ENCODE assay signal across 25 cellular contexts in genomic region chr18:45173799-45174519, GRCh38.
DNase-seq lines count a peak whose midpoint lies in the region; ATAC-seq, FAIRE-seq and TF ChIP-seq lines count a peak whose summit lies in the region.
"Had no signal": no experiment of that assay in that cellular context is flagged by ENCODE, and none has a peak within 500 bp of the region (broad histone marks: within the 10 kb centered on the region; RNA-seq: fewer than 3 reads in every experiment).

No MANE protein-coding gene starts in this region.

- H3K27me3 ChIP-seq in PC-9 (ENCODE audit: insufficient read depth, low read depth) (no peaks in the 10 kb centered on the region), left ventricle myocardium inferior (ENCODE audit: low read depth) (peaks cover 23% of the 10 kb centered on the region)
- H3K27me3 ChIP-seq: breast epithelium, foreskin keratinocyte had no signal

- H3K36me3 Mint-ChIP-seq in Calu3 (ENCODE audit: insufficient read depth, unreplicated experiment) = peaks cover 4% of the 10 kb centered on the region
- H3K36me3 Mint-ChIP-seq in WTC11 = no peaks in the 10 kb centered on the region

- BruUV-seq in Calu3 (replicated peaks; lab: Mats Ljungman, UMichigan) = no TSS peak
- BruUV-seq in PC-9 (replicated peaks; lab: Mats Ljungman, UMichigan) = no TSS peak

- H3F3A ChIP-seq in PC-9 (ENCODE audit: insufficient read depth, low read depth) = peaks cover 11% of the 10 kb centered on the region

- H3K4me3 ChIP-seq in PC-9 = no peak overlapping the region
- no peak overlapping the region for H3K4me3 ChIP-seq in left ventricle myocardium inferior
- H3K4me3 ChIP-seq: A549, breast epithelium had no signal

- H3K4me1 Mint-ChIP-seq in Calu3 (ENCODE audit: low read depth, unreplicated experiment) (peaks cover 71% of the 10 kb centered on the region), WTC11 (peaks cover 8% of the 10 kb centered on the region)
- H3K4me1 Mint-ChIP-seq: activated naive CD8-positive, alpha-beta T cell treated with anti-CD3 and anti-CD28 coated beads, Interleukin-2, amount 50 U/mL, for 24 hours; activated T-helper 17 cell treated with anti-CD3 and anti-CD28 coated beads, Interleukin-2, amount 50 U/mL, for 72 hours; neural crest cell had no signal

- H3K27me3 Mint-ChIP-seq in Calu3 (ENCODE audit: unreplicated experiment) = no peaks in the 10 kb centered on the region
- no peaks in the 10 kb centered on the region for H3K27me3 Mint-ChIP-seq in WTC11 (ENCODE audit: low read depth)
- H3K27me3 Mint-ChIP-seq: activated naive CD8-positive, alpha-beta T cell treated with anti-CD3 and anti-CD28 coated beads, Interleukin-2, amount 50 U/mL, for 24 hours had no signal

- H2AFZ ChIP-seq in PC-9 = peak overlapping the region; percentile 41; the same call in 1 of the 2 replicates

- H3K79me2 ChIP-seq in PC-9 (ENCODE audit: low read depth) = no peaks in the 10 kb centered on the region

- H3K27ac Mint-ChIP-seq in Calu3 (ENCODE audit: unreplicated experiment) (peak overlapping the region; percentile 57), WTC11 (no peak overlapping the region)
- H3K27ac Mint-ChIP-seq: activated naive CD8-positive, alpha-beta T cell treated with anti-CD3 and anti-CD28 coated beads, Interleukin-2, amount 50 U/mL, for 24 hours; activated T-helper 17 cell treated with anti-CD3 and anti-CD28 coated beads, Interleukin-2, amount 50 U/mL, for 72 hours had no signal

- DNase-seq in Calu3 (peak; percentile 36), GM19239 (ENCODE audit: insufficient read length, low spot score) (no peak), PC-9 (peak in 1 of 2 experiments; percentile 37), WTC11 (ENCODE audit: low spot score) (no peak), left ventricle myocardium inferior (no peak), omental fat pad (ENCODE audit: low spot score) (no peak)
- DNase-seq: activated CD4-positive, CD25-positive, alpha-beta regulatory T cell; activated naive CD8-positive, alpha-beta T cell treated with anti-CD3 and anti-CD28 coated beads, Interleukin-2, amount 50 U/mL, for 24 hours; C1 segment of cervical spinal cord; dermis blood vessel endothelial cell; DMS 273 treated with DMSO at 0.1 percent for 48 hours; foreskin keratinocyte; GDM1; NCI-H1417 treated with DMSO at 0.1 percent for 48 hours; NCI-H2171; NCI-H82; stimulated activated CD4-positive, alpha-beta T cell treated with anti-CD3 and anti-CD28 coated beads, Interleukin-12 subunit alpha, Interleukin-12 subunit beta, amount 100 ng/mL, for 4 hours had no signal

- no peak overlapping the region for H3K4me2 ChIP-seq in PC-9
- H3K4me2 ChIP-seq: A549 had no signal

- no peaks in the 10 kb centered on the region for H3K9me2 ChIP-seq in PC-9 (ENCODE audit: insufficient read depth)

- POLR2A ChIA-PET in PC-9 (lab: Charles Lee; ENCODE audit: unreplicated experiment) (no interaction called here), WTC11 (lab: Charles Lee) (no interaction called here)

- no peaks in the 10 kb centered on the region for H4K20me1 ChIP-seq in PC-9 (ENCODE audit: insufficient read depth)

- intact Hi-C loops in Calu3 (cut with micrococcal nuclease; ENCODE audit: unreplicated experiment) = no loop called here
- intact Hi-C loops in PC-9 (cut with micrococcal nuclease; ENCODE audit: unreplicated experiment) = no loop called here
- intact Hi-C loops in left ventricle myocardium inferior (cut with micrococcal nuclease) = no loop called here

- H3K9me3 Mint-ChIP-seq in Calu3 (ENCODE audit: low read depth, unreplicated experiment) (no peaks in the 10 kb centered on the region), WTC11 (no peaks in the 10 kb centered on the region)
- H3K9me3 Mint-ChIP-seq: activated naive CD8-positive, alpha-beta T cell treated with anti-CD3 and anti-CD28 coated beads, Interleukin-2, amount 50 U/mL, for 24 hours; neural crest cell had no signal

- no peak overlapping the region for H3K27ac ChIP-seq in PC-9
- H3K27ac ChIP-seq in left ventricle myocardium inferior (replicated peaks) = no peak overlapping the region
- H3K27ac ChIP-seq: A549, breast epithelium, foreskin keratinocyte had no signal

- ATAC-seq in HG03064 (IDR thresholded peaks at IDR 0.05; ENCODE audit: low read depth, unreplicated experiment) = peak; percentile 67
- no peak for ATAC-seq in WTC11
- ATAC-seq in GM19351 (IDR thresholded peaks at IDR 0.05; ENCODE audit: unreplicated experiment) = no peak
- no peak for ATAC-seq in omental fat pad (ENCODE audit: low FRiP score)
- ATAC-seq: A549; activated naive CD8-positive, alpha-beta T cell treated with anti-CD3 and anti-CD28 coated beads, Interleukin-2, amount 50 U/mL, for 24 hours; activated T-helper 17 cell treated with anti-CD3 and anti-CD28 coated beads, Interleukin-2, amount 50 U/mL, for 72 hours; foreskin keratinocyte; Panc1 had no signal

- H3K4me3 Mint-ChIP-seq in Calu3 (ENCODE audit: low read depth, unreplicated experiment) = peak overlapping the region; percentile 7
- no peak overlapping the region for H3K4me3 Mint-ChIP-seq in WTC11
- H3K4me3 Mint-ChIP-seq: activated naive CD8-positive, alpha-beta T cell treated with anti-CD3 and anti-CD28 coated beads, Interleukin-2, amount 50 U/mL, for 24 hours; activated T-helper 17 cell treated with anti-CD3 and anti-CD28 coated beads, Interleukin-2, amount 50 U/mL, for 72 hours; neural crest cell had no signal

- H3K36me3 ChIP-seq in PC-9 (ENCODE audit: low read depth) (no peaks in the 10 kb centered on the region), left ventricle myocardium inferior (no peaks in the 10 kb centered on the region)
- H3K36me3 ChIP-seq: breast epithelium had no signal

- TF ChIP-seq CTCF in Calu3 (IDR thresholded peaks at IDR 0.05; ENCODE audit: unreplicated experiment) (no peak), PC-9 (conservative IDR thresholded peaks at IDR 0.05) (no peak), WTC11 (IDR thresholded peaks at IDR 0.05) (no peak), left ventricle myocardium inferior (IDR thresholded peaks at IDR 0.05; ENCODE audit: borderline replicate concordance) (no peak), omental fat pad (IDR thresholded peaks at IDR 0.05) (no peak)

- no peaks in the 10 kb centered on the region; the same call in 1 of the 2 replicates for H3K9me3 ChIP-seq in PC-9 (ENCODE audit: insufficient read depth, low read depth)
- H3K9me3 ChIP-seq in left ventricle myocardium inferior (replicated peaks) = no peaks in the 10 kb centered on the region
- H3K9me3 ChIP-seq: A549, breast epithelium had no signal

- peak; percentile 52 for FAIRE-seq in GM19239 (lab: Jason Lieb, UNC)
- FAIRE-seq: A549, HTR-8/SVneo had no signal

- CTCF ChIA-PET in Calu3 (lab: Charles Lee) (interaction anchor here (0.8 to 1.0 kb wide), 2 partner anchors 19 to 39 kb away, joined by 3 to 7 read pairs; no protein-coding TSS in a partner anchor), PC-9 (lab: Charles Lee) (interaction anchor here (0.6 kb wide), 1 partner anchor 579 kb away, joined by 3 read pairs; no protein-coding TSS in a partner anchor), WTC11 (lab: Charles Lee) (interaction anchor here (0.6 kb wide), 1 partner anchor 214 kb away, joined by 5 read pairs; no protein-coding TSS in a partner anchor)

- H3K4me1 ChIP-seq in PC-9 (replicated peaks; ENCODE audit: insufficient read depth) (peaks cover 23% of the 10 kb centered on the region), left ventricle myocardium inferior (no peaks in the 10 kb centered on the region)
- H3K4me1 ChIP-seq: breast epithelium had no signal

TF ChIP-seq in WTC11, 78 proteins besides CTCF, POLR2A, EP300 and RAD21 (continues in another document):
- no peak for TF ChIP-seq PRDM15 (CRISPR knock-in tag; IDR thresholded peaks at IDR 0.05)
- TF ChIP-seq ZNF219 (CRISPR knock-in tag; IDR thresholded peaks at IDR 0.05; ENCODE audit: borderline replicate concordance) = no peak
- TF ChIP-seq MXD4 (CRISPR knock-in tag; IDR thresholded peaks at IDR 0.05; ENCODE audit: borderline replicate concordance) = no peak
- TF ChIP-seq ELF4 (CRISPR knock-in tag; IDR thresholded peaks at IDR 0.05; ENCODE audit: low read depth) = no peak
- TF ChIP-seq ATF2 (CRISPR knock-in tag; IDR thresholded peaks at IDR 0.05; ENCODE audit: borderline replicate concordance, low read depth) = no peak
- no peak for TF ChIP-seq GTF2I (CRISPR knock-in tag; conservative IDR thresholded peaks at IDR 0.05)
- no peak for TF ChIP-seq FOXJ3 (CRISPR knock-in tag; IDR thresholded peaks at IDR 0.05; ENCODE audit: borderline replicate concordance)
